1 cellular context compared by ENCODE assay signal in genomic region chr10:13346912-13347234, GRCh38.
TF ChIP-seq lines count a peak whose summit lies in the region.

No MANE protein-coding gene starts in this region.

TF ChIP-seq in HepG2, 621 proteins besides CTCF, POLR2A, EP300 and RAD21:
- TF ChIP-seq HDAC1 (CRISPR knock-in tag; IDR thresholded peaks at IDR 0.05) (peak; percentile 25; the same call in 1 of the 2 replicates), PLSCR1 (CRISPR knock-in tag; IDR thresholded peaks at IDR 0.05; ENCODE audit: borderline replicate concordance) (no peak)
